Comparison of ENCODE assay signal across 1 cellular context in the genomic region with DNA sequence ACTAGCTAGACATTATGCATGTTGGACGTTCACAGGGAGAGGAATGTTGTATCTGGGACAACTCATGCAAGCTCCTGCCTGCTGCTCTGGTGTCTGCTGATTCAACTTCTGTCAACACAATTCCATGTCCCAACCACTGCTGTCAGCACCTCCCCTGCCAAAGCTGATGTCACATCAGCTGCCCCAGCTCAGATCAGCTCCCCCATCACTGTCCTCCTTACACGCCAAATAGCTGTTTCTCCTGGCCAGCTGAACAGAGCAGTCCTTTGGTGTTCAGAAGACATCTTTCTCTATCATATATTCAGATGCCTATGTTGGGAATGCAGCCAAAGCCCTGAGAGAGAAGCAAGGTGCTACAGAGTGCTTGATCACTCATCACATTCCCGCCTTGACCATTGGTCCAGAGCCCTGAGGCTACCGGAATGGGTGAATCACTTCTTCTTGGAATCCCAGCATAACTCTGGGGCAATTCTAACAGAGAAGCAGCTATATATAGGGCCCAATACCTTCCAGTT.
TF ChIP-seq lines count a peak whose summit lies in the region.

No MANE protein-coding gene starts in this region.

TF ChIP-seq in HCT116, 20 proteins besides CTCF, POLR2A, EP300 and RAD21 (continued from another document):
- TF ChIP-seq, protein P1, sequence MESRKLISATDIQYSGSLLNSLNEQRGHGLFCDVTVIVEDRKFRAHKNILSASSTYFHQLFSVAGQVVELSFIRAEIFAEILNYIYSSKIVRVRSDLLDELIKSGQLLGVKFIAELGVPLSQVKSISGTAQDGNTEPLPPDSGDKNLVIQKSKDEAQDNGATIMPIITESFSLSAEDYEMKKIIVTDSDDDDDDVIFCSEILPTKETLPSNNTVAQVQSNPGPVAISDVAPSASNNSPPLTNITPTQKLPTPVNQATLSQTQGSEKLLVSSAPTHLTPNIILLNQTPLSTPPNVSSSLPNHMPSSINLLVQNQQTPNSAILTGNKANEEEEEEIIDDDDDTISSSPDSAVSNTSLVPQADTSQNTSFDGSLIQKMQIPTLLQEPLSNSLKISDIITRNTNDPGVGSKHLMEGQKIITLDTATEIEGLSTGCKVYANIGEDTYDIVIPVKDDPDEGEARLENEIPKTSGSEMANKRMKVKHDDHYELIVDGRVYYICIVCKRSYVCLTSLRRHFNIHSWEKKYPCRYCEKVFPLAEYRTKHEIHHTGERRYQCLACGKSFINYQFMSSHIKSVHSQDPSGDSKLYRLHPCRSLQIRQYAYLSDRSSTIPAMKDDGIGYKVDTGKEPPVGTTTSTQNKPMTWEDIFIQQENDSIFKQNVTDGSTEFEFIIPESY (IDR thresholded peaks at IDR 0.05; ENCODE audit: extremely low read depth, insufficient replicate concordance, low read length): no peak
- TF ChIP-seq SP1 (IDR thresholded peaks at IDR 0.05; ENCODE audit: low read depth) (no peak), TCF7L2 (IDR thresholded peaks at IDR 0.05; ENCODE audit: borderline replicate concordance, extremely low read depth, insufficient read depth, insufficient read length) (no peak)
